15 cellular contexts compared by ENCODE assay signal in genomic region chr18:46899274-46899948, GRCh38. TPM values are rescaled to one million over a fixed set of nuclear protein-coding genes. Genes with fewer than 3 reads are reported as not detected.
A peak's percentile ranks its signal among the peaks of the same experiment; 100 is the strongest.
DNase-seq lines count a peak whose midpoint lies in the region; ATAC-seq, FAIRE-seq and TF ChIP-seq lines count a peak whose summit lies in the region.
"Had no signal": no experiment of that assay in that cellular context is flagged by ENCODE, and none has a peak within 500 bp of the region (broad histone marks: within the 10 kb centered on the region; RNA-seq: fewer than 3 reads in every experiment).

No MANE protein-coding gene starts in this region.

- DNase-seq in activated CD8-positive, alpha-beta memory T cell treated with anti-CD3 and anti-CD28 coated beads, Interleukin-2, amount 10 ng/mL, durations not matched to agents 7 days and 5 days: no peak
- DNase-seq in activated CD8-positive, alpha-beta memory T cell treated with anti-CD3 and anti-CD28 coated beads, Interleukin-2, amount 50 U/mL, for 4 hours: no peak
- DNase-seq in NT2/D1 (ENCODE audit: low read depth, low spot score): peak; percentile 40
- peak; percentile 47 for DNase-seq in renal cortical epithelial cell (ENCODE audit: low read depth)
- no peak for DNase-seq in COR-L47 (lab: John Stamatoyannopoulos, UW)
- no peak for DNase-seq in trophoblast cell
- no peak for DNase-seq in pancreas
- DNase-seq: NCI-H2029; stimulated activated CD4-positive, alpha-beta T cell treated with anti-CD3 and anti-CD28 coated beads, Interleukin-1b, Interleukin-23, amount 100 ng/mL, for 48 hours had no signal

- no peak for FAIRE-seq in pancreas (lab: Jason Lieb, UNC)
- FAIRE-seq: A204.1, G401.6 had no signal

- H2BK12ac ChIP-seq in trophoblast cell (ENCODE audit: low read length): no peak overlapping the region

- no peaks in the 10 kb centered on the region for H3K79me1 ChIP-seq in trophoblast cell (ENCODE audit: low read length)

- H3K4me1 ChIP-seq in NT2/D1 (ENCODE audit: insufficient read depth, insufficient read length): no peaks in the 10 kb centered on the region
- H3K4me1 ChIP-seq in trophoblast cell (ENCODE audit: control insufficient read depth in 1 of 2, insufficient read depth in 2 of 2, low read length in 2 of 2): no peaks in the 10 kb centered on the region
- H3K4me1 ChIP-seq in pancreas: no peaks in the 10 kb centered on the region
- H3K4me1 ChIP-seq: SJSA1 had no signal

- peaks cover 9% of the 10 kb centered on the region for H3K4me1 Mint-ChIP-seq in activated CD8-positive, alpha-beta memory T cell treated with anti-CD3 and anti-CD28 coated beads, Interleukin-2, amount 10 ng/mL, durations not matched to agents 7 days and 5 days
- H3K4me1 Mint-ChIP-seq: nephron had no signal

- no peak overlapping the region for H3K14ac ChIP-seq in trophoblast cell (ENCODE audit: low read length)

- no peak overlapping the region for H3K4ac ChIP-seq in trophoblast cell (ENCODE audit: low read depth, low read length)

- H3K4me3 ChIP-seq in NT2/D1 (ENCODE audit: insufficient read length, low read depth) (no peak overlapping the region), trophoblast cell (ENCODE audit: low read depth, low read length) (no peak overlapping the region), pancreas (no peak overlapping the region)
- H3K4me3 ChIP-seq: SJSA1, thoracic aorta had no signal

- intact Hi-C loops in pancreas (cut with DNase I): no loop called here

- no peak overlapping the region for H2BK120ac ChIP-seq in trophoblast cell (ENCODE audit: insufficient read depth, low read length, poor library complexity)

- H4K91ac ChIP-seq in trophoblast cell (ENCODE audit: low read depth, low read length): no peak overlapping the region

- ATAC-seq in activated CD8-positive, alpha-beta memory T cell treated with anti-CD3 and anti-CD28 coated beads, Interleukin-2, amount 10 ng/mL, durations not matched to agents 7 days and 5 days: peak; percentile 39
- peak; percentile 73 for ATAC-seq in HG02798 (IDR thresholded peaks at IDR 0.05; ENCODE audit: poor library complexity, unreplicated experiment)
- no peak for ATAC-seq in pancreas

- WGBS in trophoblast cell (ENCODE audit: extremely low coverage, insufficient coverage, insufficient read length): no CpG with 5 or more reads among the region's 2 CpGs
- WGBS in pancreas, 2 donors: 54 to 65% methylated on average over 2 of the region's 2 CpGs

- no peaks in the 10 kb centered on the region for H3K79me2 ChIP-seq in trophoblast cell (ENCODE audit: control insufficient read depth, insufficient read depth, low read length, poor library complexity)

- no peak overlapping the region for H4K12ac ChIP-seq in trophoblast cell (ENCODE audit: low read depth, low read length)

- H3K9ac ChIP-seq in NT2/D1 (ENCODE audit: insufficient read length, low read depth) (no peak overlapping the region), trophoblast cell (ENCODE audit: low read length) (no peak overlapping the region)

- H3K27ac ChIP-seq in trophoblast cell (ENCODE audit: low read depth, low read length) (no peak overlapping the region), pancreas (no peak overlapping the region)
- H3K27ac ChIP-seq: SJSA1, thoracic aorta had no signal

- no peak for TF ChIP-seq CTCF in pancreas (IDR thresholded peaks at IDR 0.05)

- H3K23ac ChIP-seq in trophoblast cell (ENCODE audit: low read length): no peak overlapping the region

- no peaks in the 10 kb centered on the region for H3K27me3 ChIP-seq in NT2/D1 (ENCODE audit: insufficient read depth, insufficient read length)
- H3K27me3 ChIP-seq in trophoblast cell (ENCODE audit: insufficient read depth, low read length): no peaks in the 10 kb centered on the region
- H3K27me3 ChIP-seq in pancreas: no peaks in the 10 kb centered on the region
- H3K27me3 ChIP-seq: SJSA1 had no signal

- H3K36me3 ChIP-seq in NT2/D1 (ENCODE audit: insufficient read depth, insufficient read length, low read length) (no peaks in the 10 kb centered on the region), trophoblast cell (ENCODE audit: control insufficient read depth in 1 of 2, insufficient read depth in 2 of 2, low read length in 2 of 2) (no peaks in the 10 kb centered on the region), pancreas (no peaks in the 10 kb centered on the region)
- H3K36me3 ChIP-seq: SJSA1, thoracic aorta had no signal

- H2BK5ac ChIP-seq in trophoblast cell (ENCODE audit: low read depth, low read length, poor library complexity): no peak overlapping the region

- CTCF ChIA-PET in activated CD8-positive, alpha-beta memory T cell treated with anti-CD3 and anti-CD28 coated beads, Interleukin-2, amount 10 ng/mL, durations not matched to agents 7 days and 5 days (lab: Charles Lee): no interaction called here

- H3K27me3 Mint-ChIP-seq in activated CD8-positive, alpha-beta memory T cell treated with anti-CD3 and anti-CD28 coated beads, Interleukin-2, amount 10 ng/mL, durations not matched to agents 7 days and 5 days: no peaks in the 10 kb centered on the region

- no peak overlapping the region for H2AK5ac ChIP-seq in trophoblast cell (ENCODE audit: low read length)

- H2AFZ ChIP-seq in trophoblast cell (ENCODE audit: insufficient read depth, low read length, poor library complexity): no peak overlapping the region

- H3K4me3 Mint-ChIP-seq in activated CD8-positive, alpha-beta memory T cell treated with anti-CD3 and anti-CD28 coated beads, Interleukin-2, amount 10 ng/mL, durations not matched to agents 7 days and 5 days: no peak overlapping the region
- H3K4me3 Mint-ChIP-seq: nephron had no signal

- H3K18ac ChIP-seq in trophoblast cell (ENCODE audit: low read length): no peak overlapping the region

- no peaks in the 10 kb centered on the region for H3K9me3 Mint-ChIP-seq in activated CD8-positive, alpha-beta memory T cell treated with anti-CD3 and anti-CD28 coated beads, Interleukin-2, amount 10 ng/mL, durations not matched to agents 7 days and 5 days (ENCODE audit: low read depth)

- no peak overlapping the region for H3K4me2 ChIP-seq in trophoblast cell (ENCODE audit: low read length)

- no peak overlapping the region for H4K8ac ChIP-seq in trophoblast cell (ENCODE audit: low read depth, low read length)

- H3K9me3 ChIP-seq in NT2/D1 (ENCODE audit: insufficient read depth, low read length) (no peaks in the 10 kb centered on the region), trophoblast cell (ENCODE audit: insufficient read depth, low read depth, low read length) (no peaks in the 10 kb centered on the region), pancreas (no peaks in the 10 kb centered on the region)
- H3K9me3 ChIP-seq: SJSA1, thoracic aorta had no signal

- peaks cover 24% of the 10 kb centered on the region for H3K36me3 Mint-ChIP-seq in activated CD8-positive, alpha-beta memory T cell treated with anti-CD3 and anti-CD28 coated beads, Interleukin-2, amount 10 ng/mL, durations not matched to agents 7 days and 5 days

- H3K27ac Mint-ChIP-seq in activated CD8-positive, alpha-beta memory T cell treated with anti-CD3 and anti-CD28 coated beads, Interleukin-2, amount 10 ng/mL, durations not matched to agents 7 days and 5 days: peak overlapping the region; percentile 3
- H3K27ac Mint-ChIP-seq: nephron had no signal

RNA-seq across cellular contexts. Expression of gene PIAS2, which starts 17.9 kb away (rescaled TPM):
- total RNA-seq in activated CD8-positive, alpha-beta memory T cell treated with anti-CD3 and anti-CD28 coated beads, Interleukin-2, amount 10 ng/mL, durations not matched to agents 7 days and 5 days: 10 to 100 TPM; 11.7 to 19.8 TPM
- total RNA-seq in renal cortical epithelial cell: 10.6 and 36.4 TPM in 2 replicates
- 12.2 and 12.9 TPM in 2 replicates for polyA plus RNA-seq in trophoblast cell (2013)
- 10 to 100 TPM in 5 of 6 donors, 1 to 10 TPM in 1; 9.9 to 17.6 (median 12.9) TPM for total RNA-seq in pancreas
- 1 to 10 TPM; 2.8 to 3.5 TPM for polyA plus RNA-seq in pancreas

RNA-seq across cellular contexts. Expression of gene KATNAL2, which starts 18.0 kb away (rescaled TPM):
- under 1 TPM; 0.45 to 0.79 TPM for total RNA-seq in activated CD8-positive, alpha-beta memory T cell treated with anti-CD3 and anti-CD28 coated beads, Interleukin-2, amount 10 ng/mL, durations not matched to agents 7 days and 5 days
- total RNA-seq in renal cortical epithelial cell: 0.52 and 10.3 TPM in 2 replicates
- polyA plus RNA-seq in trophoblast cell (2013): 3.6 and 4.5 TPM in 2 replicates
- total RNA-seq in pancreas: 1 to 10 TPM in 5 of 6 donors, under 1 TPM in 1; 0.97 to 1.8 (median 1.5) TPM
- 1 to 10 TPM; 1.9 to 3.8 TPM for polyA plus RNA-seq in pancreas

Comparison
In these comparisons a context has a peak if more than half of its experiments do, and no peak if none do; other contexts are left out.
1. ATAC-seq: peak in activated CD8-positive, alpha-beta memory T cell treated with anti-CD3 and anti-CD28 coated beads, Interleukin-2, amount 10 ng/mL, durations not matched to agents 7 days and 5 days (single experiment) and HG02798 (single experiment); none in pancreas (0 of 4).
2. DNase-seq: peak in NT2/D1 (single experiment) and renal cortical epithelial cell (single experiment); none in activated CD8-positive, alpha-beta memory T cell treated with anti-CD3 and anti-CD28 coated beads, Interleukin-2, amount 10 ng/mL, durations not matched to agents 7 days and 5 days (single experiment), activated CD8-positive, alpha-beta memory T cell treated with anti-CD3 and anti-CD28 coated beads, Interleukin-2, amount 50 U/mL, for 4 hours (single experiment), COR-L47 (single experiment), trophoblast cell (0 of 2) and pancreas (0 of 6).